8 cellular contexts compared by ENCODE assay signal in the genomic region with DNA sequence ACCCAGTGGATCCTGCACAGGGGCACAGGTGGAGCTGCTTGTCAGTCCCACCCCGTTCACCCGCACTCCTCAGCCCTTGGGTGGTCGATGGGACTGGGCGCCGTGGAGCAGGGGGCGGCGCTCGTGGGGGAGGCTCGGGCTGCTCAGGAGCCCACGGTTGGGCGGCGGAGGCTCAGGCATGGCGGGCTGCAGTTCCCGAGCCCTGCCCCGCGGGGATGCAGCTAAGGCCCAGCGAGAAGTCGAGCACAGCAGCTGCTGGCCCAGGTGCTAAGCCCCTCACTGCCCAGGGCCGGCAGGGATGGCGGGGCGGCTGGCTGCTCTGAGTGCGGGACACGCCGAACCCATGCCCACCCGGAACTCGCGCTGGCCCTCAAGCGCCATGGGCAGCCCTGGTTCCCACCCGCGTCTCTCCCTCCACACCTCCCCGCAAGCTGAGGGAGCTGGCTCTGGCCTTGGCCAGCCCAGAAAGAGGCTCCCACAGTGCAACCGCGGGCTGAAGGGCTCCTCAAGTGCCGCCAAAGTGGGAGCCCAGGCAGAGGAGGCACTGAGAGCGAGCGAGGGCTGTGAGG. TPM values are rescaled to one million over a fixed set of nuclear protein-coding genes. Genes with fewer than 3 reads are reported as not detected.
DNase-seq lines count a peak whose midpoint lies in the region; ATAC-seq, FAIRE-seq and TF ChIP-seq lines count a peak whose summit lies in the region.
"Not testable (repeated sequence)": the region's sequence is repeated elsewhere in the genome, so short reads cannot be mapped to it uniquely, and the experiment has no call there.

No MANE protein-coding gene starts in this region.

- not testable (repeated sequence) for H3K36me3 ChIP-seq in K562 (ENCODE audit: control insufficient read depth, insufficient read depth, low read length); kidney (ENCODE audit: control insufficient read depth in 1 of 2, insufficient read depth in 2 of 2, low read length in 2 of 2); trophoblast cell (ENCODE audit: control insufficient read depth in 1 of 2, insufficient read depth in 2 of 2, low read length in 2 of 2); spleen; testis (ENCODE audit: low read depth, missing control alignments)

- not testable (repeated sequence) for DNase-seq in WTC11 (ENCODE audit: low spot score); K562 (ENCODE audit: extremely low read depth in 1 of 4, low spot score in 3 of 4); trophoblast cell; testis
- peak; percentile 48 for DNase-seq in Right ventricle myocardium inferior (ENCODE audit: missing footprints)
- peak in 2 of 3 donors; percentile 46 for DNase-seq in right cardiac atrium
- peak; percentile 63 for DNase-seq in kidney
- peak; percentile 74 for DNase-seq in spleen

- peaks cover 13% of the 10 kb centered on the region for H3K79me2 ChIP-seq in K562 (ENCODE audit: control insufficient read depth, insufficient read depth, low read length)
- H3K79me2 ChIP-seq in trophoblast cell (ENCODE audit: control insufficient read depth, insufficient read depth, low read length, poor library complexity) = not testable (repeated sequence)

- H3K9ac ChIP-seq in K562 (ENCODE audit: insufficient read depth in 1 of 2, low read depth in 2 of 2, low read length in 2 of 2); kidney (ENCODE audit: low read length in 2 of 2); trophoblast cell (ENCODE audit: low read length): not testable (repeated sequence)

- H3K36me3 Mint-ChIP-seq in WTC11 = peaks cover 28% of the 10 kb centered on the region

- peak overlapping the region; percentile 59 for H4K91ac ChIP-seq in trophoblast cell (ENCODE audit: low read depth, low read length)

- POLR2A ChIA-PET in WTC11 (lab: Charles Lee); K562 (lab: Yijun Ruan, JAX): not testable (repeated sequence)

- H3K27me3 ChIP-seq in K562 (ENCODE audit: control insufficient read depth in 2 of 2, insufficient read depth in 2 of 2, low read length in 2 of 2); right cardiac atrium (ENCODE audit: control insufficient read depth, insufficient read depth); trophoblast cell (ENCODE audit: insufficient read depth, low read length); spleen (replicated peaks in 1 of 7); testis: not testable (repeated sequence)

- not testable (repeated sequence) for H3K9me3 ChIP-seq in K562 (replicated peaks; ENCODE audit: control insufficient read depth, insufficient read depth, low read depth, low read length); right cardiac atrium (ENCODE audit: control insufficient read depth, low read length); kidney (ENCODE audit: control insufficient read depth in 1 of 2, low read length in 2 of 2); trophoblast cell (ENCODE audit: insufficient read depth, low read depth, low read length); spleen; testis

- 85% methylated on average over 17 of the region's 36 CpGs for WGBS in K562 (ENCODE audit: insufficient coverage, low coverage, missing lambda C conversion rate)
- 98% methylated on average over 36 of the region's 36 CpGs for WGBS in right cardiac atrium
- WGBS in trophoblast cell (ENCODE audit: extremely low coverage, insufficient coverage, insufficient read length) = no CpG with 5 or more reads among the region's 36 CpGs
- WGBS in spleen, 5 donors = 98 to 100% (median 98%) methylated on average over 8 to 36 of the region's 36 CpGs
- 70 to 76% methylated on average over 13 to 35 of the region's 36 CpGs for WGBS in testis, 2 donors

- H3K18ac ChIP-seq in trophoblast cell (ENCODE audit: low read length) = peak overlapping the region; percentile 7

- peaks cover 17% of the 10 kb centered on the region for H3K4me1 Mint-ChIP-seq in WTC11

- not testable (repeated sequence) for H2AFZ ChIP-seq in K562 (ENCODE audit: low read depth, low read length); trophoblast cell (ENCODE audit: insufficient read depth, low read length, poor library complexity)

- not testable (repeated sequence) for H3K4me2 ChIP-seq in K562 (ENCODE audit: insufficient read depth, low read length); trophoblast cell (ENCODE audit: low read length)

- not testable (repeated sequence) for TF ChIP-seq POLR2A in K562 (conservative IDR thresholded peaks at IDR 0.05); spleen (IDR thresholded peaks at IDR 0.05); testis (IDR thresholded peaks at IDR 0.05)

- H3K4ac ChIP-seq in trophoblast cell (ENCODE audit: low read depth, low read length) = peak overlapping the region; percentile 14

- H3K23ac ChIP-seq in trophoblast cell (ENCODE audit: low read length) = not testable (repeated sequence)

- in situ Hi-C loops in K562 (cut with MboI) = not testable (repeated sequence)

- intact Hi-C loops in K562 (cut with micrococcal nuclease); Right ventricle myocardium inferior (cut with DNase I); right cardiac atrium (cut with DNase I); kidney (cut with DNase I); spleen (cut with DNase I; ENCODE audit: low total_unique reads); testis (cut with DNase I; ENCODE audit: low total_unique reads): not testable (repeated sequence)

- not testable (repeated sequence) for H3K9me1 ChIP-seq in K562 (ENCODE audit: control insufficient read depth, insufficient read depth, low read length)

- H2AK5ac ChIP-seq in trophoblast cell (ENCODE audit: low read length) = peak overlapping the region; percentile 100

- not testable (repeated sequence) for TF ChIP-seq RAD21 in K562 (CRISPR knock-in tag; conservative IDR thresholded peaks at IDR 0.05 in 1 of 2, IDR thresholded peaks at IDR 0.05 in 1 of 2)

- peak overlapping the region; percentile 22 for H2BK5ac ChIP-seq in trophoblast cell (ENCODE audit: low read depth, low read length, poor library complexity)

- H3K27ac Mint-ChIP-seq in WTC11 = not testable (repeated sequence)

- TF ChIP-seq EP300 in K562 (IDR thresholded peaks at IDR 0.05; ENCODE audit: low read length) = not testable (repeated sequence)

- peak overlapping the region; percentile 43 for H2BK120ac ChIP-seq in trophoblast cell (ENCODE audit: insufficient read depth, low read length, poor library complexity)

- H3K4me3 ChIP-seq in K562; right cardiac atrium (ENCODE audit: low read length); kidney (ENCODE audit: low read length in 2 of 2); trophoblast cell (ENCODE audit: low read depth, low read length); spleen: not testable (repeated sequence)
- H3K4me3 ChIP-seq in testis = peak overlapping the region; percentile 33 to 52

- peaks cover 20% of the 10 kb centered on the region for H3K9me3 Mint-ChIP-seq in WTC11

- BruUV-seq in K562 (replicated peaks; lab: Mats Ljungman, UMichigan) = not testable (repeated sequence)

- H4K8ac ChIP-seq in trophoblast cell (ENCODE audit: low read depth, low read length) = peak overlapping the region; percentile 32

- CTCF ChIA-PET in WTC11 (lab: Charles Lee); K562 (lab: Yijun Ruan, JAX; ENCODE audit: low intra/inter-chr PET ratio): not testable (repeated sequence)

- H4K12ac ChIP-seq in trophoblast cell (ENCODE audit: low read depth, low read length) = not testable (repeated sequence)

- peak overlapping the region; percentile 29 for H2BK12ac ChIP-seq in trophoblast cell (ENCODE audit: low read length)

- H4K20me1 ChIP-seq in K562 (replicated peaks; ENCODE audit: control insufficient read depth, insufficient read depth, low read length) = not testable (repeated sequence)

- not testable (repeated sequence) for TF ChIP-seq CTCF in WTC11 (IDR thresholded peaks at IDR 0.05); K562 (IDR thresholded peaks at IDR 0.05 in 2 of 3, conservative IDR thresholded peaks at IDR 0.05 in 1 of 3; ENCODE audit: insufficient read depth in 2 of 3, low read depth in 1 of 3, low read length in 3 of 3); kidney (IDR thresholded peaks at IDR 0.05; ENCODE audit: borderline replicate concordance, extremely low read depth, insufficient read depth); spleen (IDR thresholded peaks at IDR 0.05 in 8 of 11, conservative IDR thresholded peaks at IDR 0.05 in 3 of 11); testis (IDR thresholded peaks at IDR 0.05)

- H3K14ac ChIP-seq in trophoblast cell (ENCODE audit: low read length) = peak overlapping the region; percentile 8

- not testable (repeated sequence) for FAIRE-seq in K562 (lab: Jason Lieb, UNC); kidney (lab: Jason Lieb, UNC)

- peaks cover 17% of the 10 kb centered on the region for H3K79me1 ChIP-seq in trophoblast cell (ENCODE audit: low read length)

- not testable (repeated sequence) for H3K27me3 Mint-ChIP-seq in WTC11 (ENCODE audit: low read depth)

- ATAC-seq in WTC11, K562, Right ventricle myocardium inferior, right cardiac atrium: not testable (repeated sequence)

- not testable (repeated sequence) for H3K4me3 Mint-ChIP-seq in WTC11

- H3K27ac ChIP-seq in K562 (ENCODE audit: extremely low read depth, low read depth, low read length); right cardiac atrium (ENCODE audit: low read length); kidney (ENCODE audit: low read depth in 2 of 2, low read length in 2 of 2); trophoblast cell (ENCODE audit: low read depth, low read length); spleen: not testable (repeated sequence)
- peak overlapping the region; percentile 36 to 69 for H3K27ac ChIP-seq in testis

- H3K4me1 ChIP-seq in K562 (replicated peaks in 1 of 2; ENCODE audit: control insufficient read depth in 2 of 2, insufficient read depth in 2 of 2, low read length in 2 of 2) (peaks cover 12 to 17% of the 10 kb centered on the region in 2 experiments), trophoblast cell (ENCODE audit: control insufficient read depth in 1 of 2, insufficient read depth in 2 of 2, low read length in 2 of 2) (peaks cover 3 to 13% of the 10 kb centered on the region in 2 experiments), spleen (peaks cover 0 to 22% (median 14%) of the 10 kb centered on the region in 6 donors)
- H3K4me1 ChIP-seq in right cardiac atrium (ENCODE audit: control insufficient read depth, insufficient read depth, low read length); kidney (ENCODE audit: control insufficient read depth in 1 of 2, insufficient read depth in 1 of 2, low read depth in 1 of 2, low read length in 2 of 2); testis: not testable (repeated sequence)

RNA-seq across cellular contexts. Expression of gene IVNS1ABP, which starts 4.7 kb away (rescaled TPM):
- total RNA-seq in WTC11 (2021) = 141 to 159 TPM (median 141 TPM) in 3 replicates
- 173 and 433 TPM in 2 replicates for total RNA-seq in K562 (2011; cell fraction: chromatin; rRNA removed; ENCODE audit: low replicate concordance)
- total RNA-seq in K562 (2011; cell fraction: nucleolus; rRNA removed) = 69.9 and 88.0 TPM in 2 replicates
- 156 and 175 TPM in 2 replicates for total RNA-seq in K562 (2011; cell fraction: nucleoplasm; rRNA removed)
- 50.1 and 55.0 TPM in 2 replicates for total RNA-seq in K562 (2014; rRNA removed)
- total RNA-seq in K562 (2014; rRNA removed; fragmentation: Illumina TruSeq; extraction: Trizol) = 98.4 and 106 TPM in 2 replicates
- 77.7 and 79.5 TPM in 2 replicates for total RNA-seq in K562 (2015; rRNA removed; fragmentation: Illumina TruSeq; extraction: Trizol)
- 83.1 and 83.2 TPM in 2 replicates for total RNA-seq in K562 (2021)
- polyA plus RNA-seq in K562 (2011; rRNA removed) = 126 and 128 TPM in 2 replicates
- 19.6 and 49.4 TPM in 2 replicates for polyA plus RNA-seq in K562 (2011; cell fraction: cytosol; rRNA removed)
- polyA plus RNA-seq in K562 (2011; cell fraction: nucleus; rRNA removed) = 310 and 362 TPM in 2 replicates
- 30.0 and 50.2 TPM in 2 replicates for polyA plus RNA-seq in K562 (2012)
- 62.7 and 68.0 TPM in 2 replicates for polyA plus RNA-seq in K562 (2014; fragmentation: Illumina TruSeq; extraction: Trizol)
- polyA plus RNA-seq in K562 (2014; fragmentation: Nextera tagmentation; extraction: Ambion mirVana) = 10 to 100 TPM; 30.6 to 77.7 TPM
- 57.4 and 61.2 TPM in 2 replicates for polyA plus RNA-seq in K562 (2014; rRNA removed)
- 163 and 190 TPM in 2 replicates for polyA minus RNA-seq in K562 (2011; rRNA and poly(A)+ RNA removed)
- polyA minus RNA-seq in K562 (2011; cell fraction: cytosol; rRNA and poly(A)+ RNA removed) = 32.6 and 42.3 TPM in 2 replicates
- polyA minus RNA-seq in K562 (2011; cell fraction: nucleus; rRNA and poly(A)+ RNA removed) = 289 and 483 TPM in 2 replicates
- total RNA-seq in Right ventricle myocardium inferior = 59.0 TPM
- total RNA-seq in right cardiac atrium = 10 to 100 TPM; 36.7 to 37.4 (median 37.1) TPM
- polyA plus RNA-seq in right cardiac atrium = 18.8 TPM
- total RNA-seq in kidney = 198 TPM
- polyA plus RNA-seq in kidney (ENCODE audit: insufficient read depth, low read depth, low replicate concordance) = 115 TPM
- polyA plus RNA-seq in trophoblast cell (2013) = 195 and 204 TPM in 2 replicates
- total RNA-seq in spleen = 100 to 1,000 TPM in 6 of 7 donors, 10 to 100 TPM in 1; 83.0 to 148 (median 115) TPM
- 10 to 100 TPM; 29.5 to 38.4 (median 31.2) TPM for polyA plus RNA-seq in spleen
- 10 to 100 TPM; 78.3 to 94.6 TPM for total RNA-seq in testis
- 58.9 TPM for polyA plus RNA-seq in testis (ENCODE audit: insufficient read depth, low read depth, low replicate concordance)
